ENCODE assay signal across 20 cellular contexts in the genomic region with DNA sequence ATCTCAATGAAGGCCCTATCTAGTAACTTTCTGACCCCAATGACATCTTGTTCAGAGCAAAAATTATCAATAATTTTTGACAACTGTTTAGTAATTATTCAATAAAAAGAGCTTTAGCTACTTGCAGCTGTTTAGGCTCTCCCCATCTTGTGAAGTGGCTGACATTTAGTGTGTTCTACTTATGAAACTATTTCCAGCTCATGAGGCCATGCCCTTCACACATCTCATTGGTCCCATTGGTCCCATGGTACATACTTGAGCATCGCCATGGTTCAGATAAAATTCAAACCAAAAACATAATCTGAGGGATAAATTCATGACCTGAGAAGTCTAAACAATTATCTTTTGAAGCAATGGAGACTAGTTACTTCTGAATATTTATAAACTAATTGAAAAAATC. TPM values are rescaled to one million over a fixed set of nuclear protein-coding genes. Genes with fewer than 3 reads are reported as not detected.
DNase-seq lines count a peak whose midpoint lies in the region; ATAC-seq and TF ChIP-seq lines count a peak whose summit lies in the region.
"Had no signal": no experiment of that assay in that cellular context is flagged by ENCODE, and none has a peak within 500 bp of the region (broad histone marks: within the 10 kb centered on the region; RNA-seq: fewer than 3 reads in every experiment).

No MANE protein-coding gene starts in this region.

- no peaks in the 10 kb centered on the region for H3K27me3 Mint-ChIP-seq in activated naive CD4-positive, alpha-beta T cell treated with anti-CD3 and anti-CD28 coated beads, Interleukin-2, amount 50 U/mL, for 24 hours
- no peaks in the 10 kb centered on the region for H3K27me3 Mint-ChIP-seq in H9 (ENCODE audit: low read depth)
- H3K27me3 Mint-ChIP-seq: CD4-positive, alpha-beta memory T cell had no signal

- POLR2A ChIA-PET in RWPE1 (lab: Yijun Ruan, JAX; ENCODE audit: low non-redundant PET): no interaction called here

- no peak overlapping the region for H3K4me3 Mint-ChIP-seq in activated naive CD4-positive, alpha-beta T cell treated with anti-CD3 and anti-CD28 coated beads, Interleukin-2, amount 50 U/mL, for 24 hours
- H3K4me3 Mint-ChIP-seq in H9: no peak overlapping the region
- H3K4me3 Mint-ChIP-seq: CD14-positive monocyte; CD4-positive, alpha-beta memory T cell had no signal

- no peak overlapping the region for H4K91ac ChIP-seq in H9 (ENCODE audit: insufficient read length, low read depth, low read length)

- no peak overlapping the region for H3K4ac ChIP-seq in H9 (ENCODE audit: low read depth, low read length)

- H2BK15ac ChIP-seq in H9 (ENCODE audit: low read depth, low read length): no peak overlapping the region

- ATAC-seq in heart left ventricle (peak; percentile 57 to 86 (median 66)), left ventricle myocardium superior (peak; percentile 55), psoas muscle (peak in 2 of 4 donors; percentile 31 to 49)
- ATAC-seq: A549 had no signal

- DNase-seq in activated naive CD4-positive, alpha-beta T cell (lab: John Stamatoyannopoulos, UW): no peak
- no peak for DNase-seq in heart left ventricle
- no peak for DNase-seq in left ventricle myocardium superior
- no peak for DNase-seq in psoas muscle
- DNase-seq in H9: no peak
- DNase-seq in GDM1 (lab: John Stamatoyannopoulos, UW): no peak
- DNase-seq in RWPE1 (ENCODE audit: low spot score): no peak
- DNase-seq: AML-193; CD4-positive, alpha-beta memory T cell; DMS153; DMS79; GF-D8; GOT3 had no signal

- H3K27ac ChIP-seq in heart left ventricle (peak overlapping the region in 3 of 12 donors; percentile 7 to 34 (median 9)), psoas muscle (peak overlapping the region; percentile 50), H9 (ENCODE audit: insufficient read length, low read depth, low read length) (no peak overlapping the region), RWPE1 (no peak overlapping the region)
- H3K27ac ChIP-seq: 22Rv1, A549, BLaER1, HL-60 had no signal

- H3K4me1 ChIP-seq in heart left ventricle (peaks cover 0 to 30% (median 9%) of the 10 kb centered on the region in 12 donors), psoas muscle (peaks cover 28% of the 10 kb centered on the region), H9 (ENCODE audit: insufficient read depth, low read length) (no peaks in the 10 kb centered on the region)
- H3K4me1 ChIP-seq: BLaER1 had no signal

- H2BK20ac ChIP-seq in H9 (ENCODE audit: low read depth, low read length, poor library complexity, severe bottlenecking): no peak overlapping the region

- no peak overlapping the region for H2BK12ac ChIP-seq in H9 (ENCODE audit: insufficient read length, low read depth, low read length)

- H3K36me3 Mint-ChIP-seq in activated naive CD4-positive, alpha-beta T cell treated with anti-CD3 and anti-CD28 coated beads, Interleukin-2, amount 50 U/mL, for 24 hours: peaks cover 2% of the 10 kb centered on the region
- peaks cover 0 to 11% (median 0%) of the 10 kb centered on the region in 3 experiments; a peak in 1 of 7 replicates for H3K36me3 Mint-ChIP-seq in H9 (ENCODE audit: insufficient read depth in 1 of 3, low read depth in 3 of 3)

- H3K9me3 Mint-ChIP-seq in activated naive CD4-positive, alpha-beta T cell treated with anti-CD3 and anti-CD28 coated beads, Interleukin-2, amount 50 U/mL, for 24 hours: no peaks in the 10 kb centered on the region
- H3K9me3 Mint-ChIP-seq in H9: no peaks in the 10 kb centered on the region
- H3K9me3 Mint-ChIP-seq: CD14-positive monocyte; CD4-positive, alpha-beta memory T cell had no signal

- H4K5ac ChIP-seq in H9 (ENCODE audit: insufficient read length, low read depth, low read length): no peak overlapping the region

- no peak overlapping the region for H3K9ac ChIP-seq in H9 (ENCODE audit: extremely low read depth, insufficient read length, low read length)
- H3K9ac ChIP-seq: BLaER1 had no signal

- peak overlapping the region; percentile 70 for H3K27ac Mint-ChIP-seq in activated naive CD4-positive, alpha-beta T cell treated with anti-CD3 and anti-CD28 coated beads, Interleukin-2, amount 50 U/mL, for 24 hours
- no peak overlapping the region for H3K27ac Mint-ChIP-seq in H9

- H3K9me3 ChIP-seq in heart left ventricle: no peaks in the 10 kb centered on the region
- no peaks in the 10 kb centered on the region for H3K9me3 ChIP-seq in psoas muscle
- H3K9me3 ChIP-seq in H9 (ENCODE audit: control insufficient read depth, low read depth, low read length): no peaks in the 10 kb centered on the region
- H3K9me3 ChIP-seq: A549, BLaER1, HAP-1 had no signal

- H3K4me2 ChIP-seq in H9 (ENCODE audit: insufficient read depth, insufficient read length, low read length): no peak overlapping the region
- H3K4me2 ChIP-seq: A549, BLaER1 had no signal

- H3K79me2 ChIP-seq in H9 (ENCODE audit: insufficient read depth, low read length): no peaks in the 10 kb centered on the region

- H3K27me3 ChIP-seq in heart left ventricle (no peaks in the 10 kb centered on the region), psoas muscle (ENCODE audit: insufficient read depth in 3 of 3, low read length in 2 of 3) (no peaks in the 10 kb centered on the region), H9 (ENCODE audit: insufficient read depth, low read length) (no peaks in the 10 kb centered on the region)
- H3K27me3 ChIP-seq: BLaER1 had no signal

- no peak overlapping the region for H3K14ac ChIP-seq in H9 (ENCODE audit: insufficient read depth, low read length)

- no peak for TF ChIP-seq CTCF in heart left ventricle (IDR thresholded peaks at IDR 0.05)
- TF ChIP-seq CTCF in psoas muscle (IDR thresholded peaks at IDR 0.05): no peak
- TF ChIP-seq CTCF in H9 (conservative IDR thresholded peaks at IDR 0.05): no peak
- TF ChIP-seq CTCF in RWPE1 (conservative IDR thresholded peaks at IDR 0.05; ENCODE audit: low read depth): no peak

- CTCF ChIA-PET in RWPE1 (lab: Yijun Ruan, JAX): interaction anchor here (0.5 kb wide), 1 partner anchor 192 kb away, joined by 3 read pairs; no protein-coding TSS in a partner anchor

- no peaks in the 10 kb centered on the region for H3K23me2 ChIP-seq in H9 (ENCODE audit: insufficient read length, low read depth, low read length, poor library complexity, severe bottlenecking)

- H3K4me3 ChIP-seq in heart left ventricle (no peak overlapping the region), psoas muscle (no peak overlapping the region)
- H3K4me3 ChIP-seq: A549, BLaER1, HAP-1 had no signal

- H4K20me1 ChIP-seq in H9 (ENCODE audit: control insufficient read depth, insufficient read depth, insufficient read length): no peaks in the 10 kb centered on the region

- WGBS in heart left ventricle, 4 donors: 30 to 51% (median 37%) methylated on average over 1 of the region's 1 CpG
- WGBS in psoas muscle, 3 donors: 42 to 84% (median 60%) methylated on average over 1 of the region's 1 CpG
- no CpG with 5 or more reads among the region's 1 CpG for WGBS in H9 (ENCODE audit: extremely low coverage, insufficient read length, low lambda C conversion rate)

- peaks cover 9% of the 10 kb centered on the region for H3K4me1 Mint-ChIP-seq in activated naive CD4-positive, alpha-beta T cell treated with anti-CD3 and anti-CD28 coated beads, Interleukin-2, amount 50 U/mL, for 24 hours
- H3K4me1 Mint-ChIP-seq in H9: no peaks in the 10 kb centered on the region

- no peak overlapping the region for H2AK5ac ChIP-seq in H9 (ENCODE audit: insufficient read length, low read length)

- no peak overlapping the region for H3T11ph ChIP-seq in H9 (ENCODE audit: low read length)

- H2BK5ac ChIP-seq in H9 (ENCODE audit: insufficient read length, low read length): no peak overlapping the region

- H2AFZ ChIP-seq in H9 (ENCODE audit: low read length): no peak overlapping the region

- no peak overlapping the region for H2BK120ac ChIP-seq in H9 (ENCODE audit: low read depth, low read length, poor library complexity, severe bottlenecking)

- no peaks in the 10 kb centered on the region for H3K79me1 ChIP-seq in H9 (ENCODE audit: insufficient read depth, low read depth, low read length, poor library complexity, severe bottlenecking)

- H3K18ac ChIP-seq in H9 (ENCODE audit: insufficient read length, low read depth, low read length): no peak overlapping the region

- H4K8ac ChIP-seq in H9 (replicated peaks; ENCODE audit: insufficient read length, low read depth, low read length): no peak overlapping the region

- intact Hi-C loops in heart left ventricle (cut with DNase I) (loop anchor here in 3 of 10 donors (5.0 kb wide), 3 partner anchors 50 to 240 kb away; no protein-coding TSS in a partner anchor), left ventricle myocardium superior (cut with micrococcal nuclease) (no loop called here), psoas muscle (cut with DNase I) (loop anchor here in 1 of 2 donors (5.0 kb wide), 1 partner anchor 55 kb away; no protein-coding TSS in a partner anchor)

- H3K36me3 ChIP-seq in heart left ventricle (peaks cover 0 to 66% (median 28%) of the 10 kb centered on the region in 9 donors), psoas muscle (ENCODE audit: insufficient read depth in 1 of 2, low read depth in 1 of 2) (peaks cover 0 to 53% of the 10 kb centered on the region in 2 donors)
- H3K36me3 ChIP-seq: HAP-1 had no signal

- no peak overlapping the region for H3K23ac ChIP-seq in H9 (ENCODE audit: insufficient read length, low read depth, low read length)

- TF ChIP-seq POLR2A in heart left ventricle (IDR thresholded peaks at IDR 0.05): no peak

- H3K56ac ChIP-seq in H9 (ENCODE audit: insufficient read length, low read depth, low read length): no peak overlapping the region

RNA-seq across cellular contexts. Expression of a gene that starts 24.2 kb away (rescaled TPM):
- 10 to 100 TPM in 1 of 9 donors, 1 to 10 TPM in 8; 5.9 to 10.6 (median 8.1) TPM for total RNA-seq in heart left ventricle
- polyA plus RNA-seq in heart left ventricle: 1 to 10 TPM; 3.2 to 7.3 TPM
- 6.6 TPM for total RNA-seq in left ventricle myocardium superior
- total RNA-seq in psoas muscle: 1 to 10 TPM; 7.0 to 9.8 (median 9.2) TPM
- 10 to 100 TPM in 1 of 3 donors, 1 to 10 TPM in 2; 4.3 to 14.8 (median 6.2) TPM for polyA plus RNA-seq in psoas muscle
- total RNA-seq in H9 (2021): 14.8 and 15.3 TPM in 2 replicates

RNA-seq across cellular contexts. Expression of a gene that starts 24.7 kb away (rescaled TPM):
- total RNA-seq in heart left ventricle (10 to 100 TPM; 10.2 to 14.8 (median 12.8) TPM), left ventricle myocardium superior (11.1 TPM), psoas muscle (10 to 100 TPM; 13.7 to 39.9 (median 23.5) TPM), H9 (2021) (10.5 and 10.8 TPM in 2 replicates)
- polyA plus RNA-seq in heart left ventricle (1 to 10 TPM; 3.7 to 9.7 TPM), psoas muscle (10 to 100 TPM in 2 of 3 donors, 1 to 10 TPM in 1; 5.2 to 25.4 (median 12.6) TPM)

RNA-seq across cellular contexts. Expression of a gene that starts 59.8 kb away (rescaled TPM):
- total RNA-seq in heart left ventricle: 100 to 1,000 TPM in 1 of 9 donors, 10 to 100 TPM in 8; 51.6 to 122 (median 77.8) TPM
- polyA plus RNA-seq in heart left ventricle: 10 to 100 TPM; 20.8 to 59.2 TPM
- 79.8 TPM for total RNA-seq in left ventricle myocardium superior
- 100 to 1,000 TPM; 158 to 532 (median 327) TPM for total RNA-seq in psoas muscle
- 100 to 1,000 TPM in 2 of 3 donors, 10 to 100 TPM in 1; 52.4 to 596 (median 201) TPM for polyA plus RNA-seq in psoas muscle
- 8.0 and 8.4 TPM in 2 replicates for total RNA-seq in H9 (2021)
